In genomic region chr20:3811421-3812258, GRCh38 we compare ENCODE assay signal across 8 cellular contexts. TPM values are rescaled to one million over a fixed set of nuclear protein-coding genes. Genes with fewer than 3 reads are reported as not detected.
DNase-seq lines count a peak whose midpoint lies in the region; ATAC-seq, FAIRE-seq and TF ChIP-seq lines count a peak whose summit lies in the region.

No MANE protein-coding gene starts in this region.

- peak overlapping the region; percentile 87 to 94 (median 90) for H3K4me3 Mint-ChIP-seq in naive thymus-derived CD8-positive, alpha-beta T cell
- H3K4me3 Mint-ChIP-seq in stimulated activated memory B cell treated with anti-CD40 and anti-IgM and Interleukin-4, amounts not matched to agents 10 μg/mL and 1 μg/mL and 100 μg/mL, for 72 hours: peak overlapping the region; percentile 52

- peaks cover 0 to 6% (median under 1%) of the 10 kb centered on the region in 3 donors for H3K36me3 Mint-ChIP-seq in naive thymus-derived CD8-positive, alpha-beta T cell
- H3K36me3 Mint-ChIP-seq in stimulated activated memory B cell treated with anti-CD40 and anti-IgM and Interleukin-4, amounts not matched to agents 10 μg/mL and 1 μg/mL and 100 μg/mL, for 72 hours: no peaks in the 10 kb centered on the region

- H3K4me1 Mint-ChIP-seq in naive thymus-derived CD8-positive, alpha-beta T cell: peaks cover 41 to 85% (median 78%) of the 10 kb centered on the region in 4 donors
- peaks cover 13% of the 10 kb centered on the region for H3K4me1 Mint-ChIP-seq in stimulated activated memory B cell treated with anti-CD40 and anti-IgM and Interleukin-4, amounts not matched to agents 10 μg/mL and 1 μg/mL and 100 μg/mL, for 72 hours

- POLR2A ChIA-PET in naive thymus-derived CD8-positive, alpha-beta T cell (lab: Charles Lee): interaction anchor here (0.5 to 4.2 kb wide), 7 partner anchors 9 to 590 kb away, joined by 3 to 65 read pairs (median 4); partner anchors contain the start of genes ADISSP and AP5S1

- TF ChIP-seq CTCF in AG10803 (conservative IDR thresholded peaks at IDR 0.05; ENCODE audit: low read length): no peak

- DNase-seq in AG10803 (ENCODE audit: low read depth): peak; percentile 99
- peak; percentile 98 for DNase-seq in HS-5 (ENCODE audit: low read depth)
- peak; percentile 93 for DNase-seq in RCC 7860 (ENCODE audit: low spot score)
- DNase-seq in activated T-helper 1 cell treated with Interleukin-2 at 50 U/mL for 16 hours (ENCODE audit: low read depth): peak; percentile 94
- DNase-seq in naive thymus-derived CD8-positive, alpha-beta T cell: peak; percentile 84 to 98 (median 91)

- peak; percentile 96 for ATAC-seq in esophagus mucosa
- peak; percentile 86 to 91 for ATAC-seq in naive thymus-derived CD8-positive, alpha-beta T cell
- ATAC-seq in stimulated activated memory B cell treated with anti-CD40 and anti-IgM and Interleukin-4, amounts not matched to agents 10 μg/mL and 1 μg/mL and 100 μg/mL, for 72 hours: peak; percentile 86
- no peak for ATAC-seq in HG02623 (IDR thresholded peaks at IDR 0.05; ENCODE audit: unreplicated experiment)

- peak; percentile 84 for FAIRE-seq in RCC 7860 (lab: Jason Lieb, UNC)

- peak overlapping the region; percentile 63 for H3K4me3 ChIP-seq in AG10803 (ENCODE audit: low read length)

- no peaks in the 10 kb centered on the region for H3K9me3 Mint-ChIP-seq in naive thymus-derived CD8-positive, alpha-beta T cell
- no peaks in the 10 kb centered on the region for H3K9me3 Mint-ChIP-seq in stimulated activated memory B cell treated with anti-CD40 and anti-IgM and Interleukin-4, amounts not matched to agents 10 μg/mL and 1 μg/mL and 100 μg/mL, for 72 hours

- H3K27me3 Mint-ChIP-seq in naive thymus-derived CD8-positive, alpha-beta T cell: no peaks in the 10 kb centered on the region
- no peaks in the 10 kb centered on the region for H3K27me3 Mint-ChIP-seq in stimulated activated memory B cell treated with anti-CD40 and anti-IgM and Interleukin-4, amounts not matched to agents 10 μg/mL and 1 μg/mL and 100 μg/mL, for 72 hours

- peak overlapping the region; percentile 96 to 100 (median 98) for H3K27ac Mint-ChIP-seq in naive thymus-derived CD8-positive, alpha-beta T cell
- peak overlapping the region; percentile 77 for H3K27ac Mint-ChIP-seq in stimulated activated memory B cell treated with anti-CD40 and anti-IgM and Interleukin-4, amounts not matched to agents 10 μg/mL and 1 μg/mL and 100 μg/mL, for 72 hours

RNA-seq across cellular contexts. Expression of gene AP5S1, which starts 8.7 kb away (rescaled TPM):
- total RNA-seq in esophagus mucosa: 10.7 TPM
- 10 to 100 TPM; 12.6 to 14.5 TPM for total RNA-seq in naive thymus-derived CD8-positive, alpha-beta T cell
- polyA plus RNA-seq in naive thymus-derived CD8-positive, alpha-beta T cell: 10 to 100 TPM; 10.1 to 21.8 (median 19.3) TPM

RNA-seq across cellular contexts. Expression of gene CDC25B, which starts 15.5 kb away (rescaled TPM):
- total RNA-seq in esophagus mucosa: 42.5 TPM
- total RNA-seq in naive thymus-derived CD8-positive, alpha-beta T cell: 100 to 1,000 TPM; 320 to 336 TPM
- polyA plus RNA-seq in naive thymus-derived CD8-positive, alpha-beta T cell: 10 to 100 TPM; 38.1 to 49.7 (median 42.0) TPM

RNA-seq across cellular contexts. Expression of gene CENPB, which starts 25.1 kb away (rescaled TPM):
- 50.8 TPM for total RNA-seq in esophagus mucosa
- 10 to 100 TPM; 45.8 to 48.6 TPM for total RNA-seq in naive thymus-derived CD8-positive, alpha-beta T cell
- 1 to 10 TPM; 1.0 to 1.7 (median 1.4) TPM for polyA plus RNA-seq in naive thymus-derived CD8-positive, alpha-beta T cell

RNA-seq across cellular contexts. Expression of gene SPEF1, which starts 30.4 kb away (rescaled TPM):
- total RNA-seq in esophagus mucosa: not detected
- under 1 TPM in 1 of 2 experiments, not detected in 1; 0.33 TPM for total RNA-seq in naive thymus-derived CD8-positive, alpha-beta T cell
- not detected for polyA plus RNA-seq in naive thymus-derived CD8-positive, alpha-beta T cell

RNA-seq across cellular contexts. Expression of gene MAVS, which starts 35.0 kb away (rescaled TPM):
- 18.8 TPM for total RNA-seq in esophagus mucosa
- 10 to 100 TPM; 41.9 to 45.7 TPM for total RNA-seq in naive thymus-derived CD8-positive, alpha-beta T cell
- 1 to 10 TPM; 2.2 to 8.5 (median 3.3) TPM for polyA plus RNA-seq in naive thymus-derived CD8-positive, alpha-beta T cell
